ENCODE assay signal across 8 cellular contexts in the genomic region with DNA sequence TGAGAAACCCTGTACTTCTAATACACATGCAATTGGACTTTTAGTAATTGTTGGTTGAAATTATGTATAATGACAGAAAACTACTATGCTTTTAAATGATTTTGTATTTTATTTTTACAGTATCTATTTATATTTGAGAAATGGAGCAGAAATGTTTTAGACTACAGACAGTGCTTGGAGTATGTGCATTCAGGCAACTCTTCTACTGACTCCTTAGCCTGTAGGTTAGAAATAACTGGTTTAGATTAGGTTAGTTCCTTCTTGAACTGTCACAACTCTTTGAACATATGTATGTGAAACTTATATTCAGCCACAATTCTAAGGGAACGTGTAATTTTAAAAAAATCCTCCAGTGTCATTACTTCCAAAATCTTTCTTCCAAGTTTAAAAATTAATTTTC. TPM values are rescaled to one million over a fixed set of nuclear protein-coding genes. Genes with fewer than 3 reads are reported as not detected.
DNase-seq lines count a peak whose midpoint lies in the region; ATAC-seq and TF ChIP-seq lines count a peak whose summit lies in the region.

No MANE protein-coding gene starts in this region.

- no peak for TF ChIP-seq POLR2A in transverse colon (IDR thresholded peaks at IDR 0.05)

- in situ Hi-C loops in transverse colon (cut with MboI; ENCODE audit: low pct_ligation_motif_present in 1 of 4, low pct_unique_long_range_greater_than_20kb in 1 of 4, low sequenced_read_pairs in 3 of 4), result no loop called here

- H3K4me1 Mint-ChIP-seq in activated naive CD4-positive, alpha-beta T cell treated with anti-CD3 and anti-CD28 coated beads for 36 hours (ENCODE audit: low read depth), result peaks cover 53% of the 10 kb centered on the region
- H3K4me1 Mint-ChIP-seq in WTC11, result peaks cover 27% of the 10 kb centered on the region
- peaks cover 84 to 89% of the 10 kb centered on the region in 2 donors for H3K4me1 Mint-ChIP-seq in immature natural killer cell

- DNase-seq in activated naive CD4-positive, alpha-beta T cell treated with anti-CD3 and anti-CD28 coated beads for 36 hours, result no peak
- DNase-seq in activated naive CD4-positive, alpha-beta T cell treated with Interleukin-2 at 50 U/mL for 16 hours, result no peak
- no peak for DNase-seq in WTC11 (ENCODE audit: low spot score)
- DNase-seq in immature natural killer cell, result no peak
- no peak for DNase-seq in transverse colon
- no peak for DNase-seq in NCI-H1694 treated with DMSO at 0.1 percent for 48 hours (lab: John Stamatoyannopoulos, UW)

- WGBS in transverse colon (ENCODE audit: low coverage in 1 of 2), 2 donors, result 29 to 47% methylated on average over 1 of the region's 1 CpG

- H3K9me3 ChIP-seq in transverse colon, result no peaks in the 10 kb centered on the region

- H3K36me3 ChIP-seq in transverse colon, result no peaks in the 10 kb centered on the region

- H3K27ac ChIP-seq in transverse colon, result peak overlapping the region; percentile 93 to 97 (median 94)

- peaks cover under 1% of the 10 kb centered on the region for H3K36me3 Mint-ChIP-seq in activated naive CD4-positive, alpha-beta T cell treated with anti-CD3 and anti-CD28 coated beads for 36 hours (ENCODE audit: low read depth)
- no peaks in the 10 kb centered on the region; the same call in 1 of the 2 replicates for H3K36me3 Mint-ChIP-seq in WTC11
- no peaks in the 10 kb centered on the region for H3K36me3 Mint-ChIP-seq in immature natural killer cell

- TF ChIP-seq CTCF in WTC11 (IDR thresholded peaks at IDR 0.05), result no peak
- no peak for TF ChIP-seq CTCF in transverse colon (IDR thresholded peaks at IDR 0.05)

- H3K9me3 Mint-ChIP-seq in activated naive CD4-positive, alpha-beta T cell treated with anti-CD3 and anti-CD28 coated beads for 36 hours, result no peaks in the 10 kb centered on the region
- H3K9me3 Mint-ChIP-seq in WTC11 (no peaks in the 10 kb centered on the region), immature natural killer cell (no peaks in the 10 kb centered on the region)

- CTCF ChIA-PET in activated naive CD4-positive, alpha-beta T cell treated with anti-CD3 and anti-CD28 coated beads for 36 hours (lab: Charles Lee), result no interaction called here
- CTCF ChIA-PET in WTC11 (lab: Charles Lee), result interaction anchor here (0.6 kb wide), 1 partner anchor 10 kb away, joined by 4 read pairs; no protein-coding TSS in a partner anchor

- intact Hi-C loops in activated naive CD4-positive, alpha-beta T cell treated with anti-CD3 and anti-CD28 coated beads for 36 hours (cut with micrococcal nuclease), result loop anchor here (2.0 to 5.0 kb wide), 3 partner anchors 13 to 522 kb away; no protein-coding TSS in a partner anchor
- intact Hi-C loops in transverse colon (cut with DNase I; ENCODE audit: low total_unique reads), result loop anchor here (5.0 kb wide), 1 partner anchor 72 kb away; a partner anchor contains a TSS

- TF ChIP-seq EP300 in transverse colon (IDR thresholded peaks at IDR 0.05; ENCODE audit: low read depth), result no peak

- H3K27me3 Mint-ChIP-seq in activated naive CD4-positive, alpha-beta T cell treated with anti-CD3 and anti-CD28 coated beads for 36 hours (ENCODE audit: low read depth), result no peaks in the 10 kb centered on the region
- no peaks in the 10 kb centered on the region for H3K27me3 Mint-ChIP-seq in WTC11 (ENCODE audit: low read depth)
- peaks cover 10 to 18% (median 14%) of the 10 kb centered on the region in 3 donors for H3K27me3 Mint-ChIP-seq in immature natural killer cell (ENCODE audit: low read depth in 3 of 3)

- H3K4me3 Mint-ChIP-seq in activated naive CD4-positive, alpha-beta T cell treated with anti-CD3 and anti-CD28 coated beads for 36 hours, result peak overlapping the region; percentile 93
- peak overlapping the region; percentile 98 for H3K4me3 Mint-ChIP-seq in WTC11
- H3K4me3 Mint-ChIP-seq in immature natural killer cell, result peak overlapping the region; percentile 97 to 100 (median 98)

- H3K4me1 ChIP-seq in transverse colon, result peaks cover 6 to 56% (median 40%) of the 10 kb centered on the region in 4 donors

- no peak for ATAC-seq in WTC11
- no peak for ATAC-seq in GM21526 (IDR thresholded peaks at IDR 0.05; ENCODE audit: low FRiP score, unreplicated experiment)
- ATAC-seq in HG03442 (IDR thresholded peaks at IDR 0.05; ENCODE audit: unreplicated experiment), result no peak

- no peaks in the 10 kb centered on the region for H3K27me3 ChIP-seq in transverse colon

- peak overlapping the region; percentile 65 for H3K27ac Mint-ChIP-seq in activated naive CD4-positive, alpha-beta T cell treated with anti-CD3 and anti-CD28 coated beads for 36 hours
- no peak overlapping the region for H3K27ac Mint-ChIP-seq in WTC11
- peak overlapping the region; percentile 94 to 100 (median 99) for H3K27ac Mint-ChIP-seq in immature natural killer cell

- POLR2A ChIA-PET in WTC11 (lab: Charles Lee), result no interaction called here

- H3K4me3 ChIP-seq in transverse colon, result peak overlapping the region in 3 of 4 donors; percentile 75 to 88 (median 76)

TF ChIP-seq in WTC11, 78 proteins besides CTCF, POLR2A, EP300 and RAD21:
- TF ChIP-seq, protein P1, sequence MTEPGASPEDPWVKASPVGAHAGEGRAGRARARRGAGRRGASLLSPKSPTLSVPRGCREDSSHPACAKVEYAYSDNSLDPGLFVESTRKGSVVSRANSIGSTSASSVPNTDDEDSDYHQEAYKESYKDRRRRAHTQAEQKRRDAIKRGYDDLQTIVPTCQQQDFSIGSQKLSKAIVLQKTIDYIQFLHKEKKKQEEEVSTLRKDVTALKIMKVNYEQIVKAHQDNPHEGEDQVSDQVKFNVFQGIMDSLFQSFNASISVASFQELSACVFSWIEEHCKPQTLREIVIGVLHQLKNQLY (CRISPR knock-in tag; IDR thresholded peaks at IDR 0.05), result no peak
- TF ChIP-seq ETV6 (CRISPR knock-in tag; IDR thresholded peaks at IDR 0.05), result no peak
- no peak for TF ChIP-seq NR1H2 (CRISPR knock-in tag; IDR thresholded peaks at IDR 0.05)
- no peak for TF ChIP-seq RELA (CRISPR knock-in tag; IDR thresholded peaks at IDR 0.05; ENCODE audit: borderline replicate concordance)
- TF ChIP-seq RORB (CRISPR knock-in tag; IDR thresholded peaks at IDR 0.05), result no peak
- no peak for TF ChIP-seq NR2C2 (CRISPR knock-in tag; IDR thresholded peaks at IDR 0.05)
TF ChIP-seq in WTC11: peak in this region for 0.

RNA-seq across cellular contexts. Expression of a gene that starts 1.7 kb away (rescaled TPM):
- total RNA-seq in activated naive CD4-positive, alpha-beta T cell treated with anti-CD3 and anti-CD28 coated beads for 36 hours, result 10 to 100 TPM; 37.0 to 38.4 TPM
- total RNA-seq in WTC11 (2021) (27.7 to 28.9 TPM (median 28.4 TPM) in 3 replicates), transverse colon (10 to 100 TPM; 13.7 to 85.4 (median 43.9) TPM)
- polyA plus RNA-seq in immature natural killer cell, result 10 to 100 TPM; 70.7 to 95.1 (median 85.2) TPM

RNA-seq across cellular contexts. Expression of a gene that starts 2.2 kb away (rescaled TPM):
- 10 to 100 TPM; 39.6 to 42.0 TPM for total RNA-seq in activated naive CD4-positive, alpha-beta T cell treated with anti-CD3 and anti-CD28 coated beads for 36 hours
- total RNA-seq in WTC11 (2021), result 52.1 to 54.0 TPM (median 52.7 TPM) in 3 replicates
- polyA plus RNA-seq in immature natural killer cell, result 10 to 100 TPM; 11.4 to 27.2 (median 21.9) TPM
- 100 to 1,000 TPM in 1 of 4 donors, 10 to 100 TPM in 2, 1 to 10 TPM in 1; 6.4 to 120 (median 15.7) TPM for total RNA-seq in transverse colon
